18 cellular contexts compared by ENCODE assay signal in the genomic region with DNA sequence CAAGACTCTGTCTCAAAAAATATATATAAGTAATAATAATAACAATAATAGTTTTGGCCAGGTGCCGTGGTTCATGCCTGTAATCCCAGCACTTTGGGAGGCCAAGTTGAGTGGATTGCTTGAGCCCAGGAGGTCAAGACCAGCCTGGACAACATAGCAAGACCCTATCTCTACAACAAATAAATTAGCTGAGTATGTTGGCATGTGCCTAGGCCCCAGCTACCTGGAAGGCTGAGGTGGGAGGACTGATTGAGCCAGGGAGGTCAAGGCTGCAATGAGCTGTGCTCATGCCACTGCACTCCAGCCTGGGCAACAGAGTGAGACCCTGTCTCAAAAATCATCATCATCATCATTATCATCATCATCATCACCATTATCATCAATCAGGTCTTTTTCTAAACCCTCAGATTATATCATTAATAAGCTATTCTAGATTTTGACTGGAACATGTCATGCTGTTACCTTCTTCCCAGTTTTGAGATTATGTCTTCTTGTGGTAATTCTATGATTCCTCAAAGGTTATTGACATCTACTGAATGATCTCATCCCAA. TPM values are rescaled to one million over a fixed set of nuclear protein-coding genes. Genes with fewer than 3 reads are reported as not detected.
DNase-seq lines count a peak whose midpoint lies in the region; ATAC-seq and TF ChIP-seq lines count a peak whose summit lies in the region.
"Had no signal": no experiment of that assay in that cellular context is flagged by ENCODE, and none has a peak within 500 bp of the region (broad histone marks: within the 10 kb centered on the region; RNA-seq: fewer than 3 reads in every experiment).

No MANE protein-coding gene starts in this region.

- H3K27me3 ChIP-seq in dorsolateral prefrontal cortex, result no peaks in the 10 kb centered on the region

- H3K4me3 Mint-ChIP-seq in natural killer cell, result no peak overlapping the region
- no peak overlapping the region for H3K4me3 Mint-ChIP-seq in natural killer cell treated with Interleukin-12 subunit alpha and Interleukin-12 subunit beta and Interleukin-15 and Interleukin-18, amount 100 ng/mL, for 72 hours
- H3K4me3 Mint-ChIP-seq in activated CD8-positive, alpha-beta T cell treated with anti-CD3 and anti-CD28 coated beads, Interleukin-2, amount 10 ng/mL, durations not matched to agents 7 days and 5 days, result no peak overlapping the region
- H3K4me3 Mint-ChIP-seq: CD4-positive, alpha-beta memory T cell; GM23338; H9; HFFc6 had no signal

- intact Hi-C loops in natural killer cell (cut with micrococcal nuclease), result no loop called here
- intact Hi-C loops in dorsolateral prefrontal cortex (cut with DNase I), result loop anchor here in 1 of 2 donors (5.0 kb wide), 1 partner anchor 36 kb away; no protein-coding TSS in a partner anchor

- TF ChIP-seq CTCF in natural killer cell (IDR thresholded peaks at IDR 0.05), result no peak
- TF ChIP-seq CTCF in dorsolateral prefrontal cortex (IDR thresholded peaks at IDR 0.05 in 54 of 56, conservative IDR thresholded peaks at IDR 0.05 in 2 of 56; ENCODE audit: low read depth in 1 of 56, partially characterized antibody in 56 of 56), result no peak

- no peaks in the 10 kb centered on the region for H3K9me3 Mint-ChIP-seq in natural killer cell
- no peaks in the 10 kb centered on the region for H3K9me3 Mint-ChIP-seq in natural killer cell treated with Interleukin-12 subunit alpha and Interleukin-12 subunit beta and Interleukin-15 and Interleukin-18, amount 100 ng/mL, for 72 hours
- H3K9me3 Mint-ChIP-seq in activated CD8-positive, alpha-beta T cell treated with anti-CD3 and anti-CD28 coated beads, Interleukin-2, amount 10 ng/mL, durations not matched to agents 7 days and 5 days (ENCODE audit: insufficient read depth), result no peaks in the 10 kb centered on the region
- H3K9me3 Mint-ChIP-seq: CD4-positive, alpha-beta memory T cell; GM23338; H9; HFFc6 had no signal

- no peak for ATAC-seq in natural killer cell
- no peak for ATAC-seq in natural killer cell treated with Interleukin-12 subunit alpha and Interleukin-12 subunit beta and Interleukin-15 and Interleukin-18, amount 100 ng/mL, for 72 hours
- no peak for ATAC-seq in HG02588 (IDR thresholded peaks at IDR 0.05; ENCODE audit: unreplicated experiment)
- ATAC-seq in activated CD8-positive, alpha-beta T cell treated with anti-CD3 and anti-CD28 coated beads, Interleukin-2, amount 10 ng/mL, durations not matched to agents 7 days and 5 days, result no peak
- ATAC-seq: A549, GM23338, HCT116 had no signal

- no peak for DNase-seq in natural killer cell
- no peak for DNase-seq in natural killer cell treated with Interleukin-12 subunit alpha and Interleukin-12 subunit beta and Interleukin-15 and Interleukin-18, amount 100 ng/mL, for 72 hours (ENCODE audit: low spot score)
- DNase-seq in dorsolateral prefrontal cortex, result no peak
- no peak for DNase-seq in activated CD8-positive, alpha-beta T cell treated with anti-CD3 and anti-CD28 coated beads, Interleukin-2, amount 10 ng/mL, durations not matched to agents 7 days and 5 days
- no peak for DNase-seq in COLO668 (lab: John Stamatoyannopoulos, UW; ENCODE audit: unreplicated experiment)
- DNase-seq: 8988T; C1 segment of cervical spinal cord; Caco-2; CD4-positive, alpha-beta memory T cell; DMS153; DND-41; H9; HFFc6 had no signal

- no peaks in the 10 kb centered on the region for H3K27me3 Mint-ChIP-seq in natural killer cell (ENCODE audit: low read depth in 2 of 2)
- no peaks in the 10 kb centered on the region for H3K27me3 Mint-ChIP-seq in natural killer cell treated with Interleukin-12 subunit alpha and Interleukin-12 subunit beta and Interleukin-15 and Interleukin-18, amount 100 ng/mL, for 72 hours
- no peaks in the 10 kb centered on the region for H3K27me3 Mint-ChIP-seq in activated CD8-positive, alpha-beta T cell treated with anti-CD3 and anti-CD28 coated beads, Interleukin-2, amount 10 ng/mL, durations not matched to agents 7 days and 5 days (ENCODE audit: low read depth)
- H3K27me3 Mint-ChIP-seq: CD4-positive, alpha-beta memory T cell had no signal

- no peaks in the 10 kb centered on the region for H3K36me3 Mint-ChIP-seq in natural killer cell
- no peaks in the 10 kb centered on the region for H3K36me3 Mint-ChIP-seq in natural killer cell treated with Interleukin-12 subunit alpha and Interleukin-12 subunit beta and Interleukin-15 and Interleukin-18, amount 100 ng/mL, for 72 hours
- H3K36me3 Mint-ChIP-seq in activated CD8-positive, alpha-beta T cell treated with anti-CD3 and anti-CD28 coated beads, Interleukin-2, amount 10 ng/mL, durations not matched to agents 7 days and 5 days (ENCODE audit: low read depth), result peaks cover 3% of the 10 kb centered on the region
- H3K36me3 Mint-ChIP-seq: CD4-positive, alpha-beta memory T cell had no signal

- H3K27ac ChIP-seq in dorsolateral prefrontal cortex, result peak overlapping the region in 31 of 59 donors; percentile 0 to 99 (median 66)
- H3K27ac ChIP-seq in temporal lobe (ENCODE audit: low read depth, low read length), result peak overlapping the region; percentile 27
- H3K27ac ChIP-seq: A549 had no signal

- no peak overlapping the region for H3K4me3 ChIP-seq in dorsolateral prefrontal cortex
- H3K4me3 ChIP-seq: A549, GM23338 had no signal

- H3K27ac Mint-ChIP-seq in natural killer cell, result peak overlapping the region; percentile 23 to 68
- no peak overlapping the region for H3K27ac Mint-ChIP-seq in natural killer cell treated with Interleukin-12 subunit alpha and Interleukin-12 subunit beta and Interleukin-15 and Interleukin-18, amount 100 ng/mL, for 72 hours
- H3K27ac Mint-ChIP-seq in activated CD8-positive, alpha-beta T cell treated with anti-CD3 and anti-CD28 coated beads, Interleukin-2, amount 10 ng/mL, durations not matched to agents 7 days and 5 days, result no peak overlapping the region
- H3K27ac Mint-ChIP-seq: CD4-positive, alpha-beta memory T cell; GM23338; HFFc6 had no signal

- H3K4me1 Mint-ChIP-seq in natural killer cell, result peaks cover 28 to 29% of the 10 kb centered on the region in 2 donors
- H3K4me1 Mint-ChIP-seq in natural killer cell treated with Interleukin-12 subunit alpha and Interleukin-12 subunit beta and Interleukin-15 and Interleukin-18, amount 100 ng/mL, for 72 hours (ENCODE audit: low read depth in 2 of 2), result peaks cover 25 to 33% of the 10 kb centered on the region in 2 donors
- peaks cover 30% of the 10 kb centered on the region for H3K4me1 Mint-ChIP-seq in activated CD8-positive, alpha-beta T cell treated with anti-CD3 and anti-CD28 coated beads, Interleukin-2, amount 10 ng/mL, durations not matched to agents 7 days and 5 days (ENCODE audit: low read depth)

- CTCF ChIA-PET in activated CD8-positive, alpha-beta T cell treated with anti-CD3 and anti-CD28 coated beads, Interleukin-2, amount 10 ng/mL, durations not matched to agents 7 days and 5 days (lab: Charles Lee), result interaction anchor here (1.0 kb wide), 1 partner anchor 8 kb away, joined by 6 read pairs; no protein-coding TSS in a partner anchor

- POLR2A ChIA-PET in activated CD8-positive, alpha-beta T cell treated with anti-CD3 and anti-CD28 coated beads, Interleukin-2, amount 10 ng/mL, durations not matched to agents 7 days and 5 days (lab: Charles Lee), result no interaction called here

RNA-seq across cellular contexts. Expression of a gene that starts 39.3 kb away (rescaled TPM):
- total RNA-seq in natural killer cell (10 to 100 TPM; 23.8 to 42.5 (median 38.7) TPM), dorsolateral prefrontal cortex (100 to 1,000 TPM; 128 to 331 (median 174) TPM), temporal lobe (108 TPM)
- total RNA-seq in natural killer cell treated with Interleukin-12 subunit alpha and Interleukin-12 subunit beta and Interleukin-15 and Interleukin-18, amount 100 ng/mL, for 72 hours, result 100 to 1,000 TPM in 1 of 2 donors, 10 to 100 TPM in 1; 69.8 to 200 TPM
- 10 to 100 TPM; 78.5 to 81.1 TPM for total RNA-seq in activated CD8-positive, alpha-beta T cell treated with anti-CD3 and anti-CD28 coated beads, Interleukin-2, amount 10 ng/mL, durations not matched to agents 7 days and 5 days

Comparison
In these comparisons a context has a peak if more than half of its experiments do, and no peak if none do; other contexts are left out.
1. H3K27ac Mint-ChIP-seq: peak in natural killer cell (2 of 2); none in natural killer cell treated with Interleukin-12 subunit alpha and Interleukin-12 subunit beta and Interleukin-15 and Interleukin-18, amount 100 ng/mL, for 72 hours (0 of 2) and activated CD8-positive, alpha-beta T cell treated with anti-CD3 and anti-CD28 coated beads, Interleukin-2, amount 10 ng/mL, durations not matched to agents 7 days and 5 days (single experiment).